9 cellular contexts compared by ENCODE assay signal in the genomic region with DNA sequence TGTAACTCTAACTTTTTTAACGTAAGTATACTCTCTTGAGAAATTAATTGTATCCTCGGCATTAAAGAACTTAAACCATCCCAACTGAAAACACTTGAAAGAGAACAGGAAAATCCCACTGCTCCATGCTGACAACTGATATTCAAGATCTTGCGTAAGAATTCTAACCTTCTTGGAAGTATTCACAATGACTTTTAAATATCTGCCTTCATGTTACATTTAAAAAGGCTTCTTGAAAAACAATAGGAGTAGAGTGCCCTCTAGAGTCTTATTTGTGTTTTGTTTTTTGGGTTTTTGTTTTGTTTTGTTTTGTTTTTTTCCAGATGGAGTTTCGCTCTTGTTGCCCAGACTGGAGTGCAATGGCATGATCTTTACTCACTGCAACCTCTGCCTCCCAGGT.
A peak's percentile ranks its signal among the peaks of the same experiment; 100 is the strongest.
DNase-seq lines count a peak whose midpoint lies in the region; FAIRE-seq and TF ChIP-seq lines count a peak whose summit lies in the region.
"Had no signal": no experiment of that assay in that cellular context is flagged by ENCODE, and none has a peak within 500 bp of the region (broad histone marks: within the 10 kb centered on the region; RNA-seq: fewer than 3 reads in every experiment).

No MANE protein-coding gene starts in this region.

- H3K4me1 Mint-ChIP-seq in activated naive CD4-positive, alpha-beta T cell treated with anti-CD3 and anti-CD28 coated beads, Interleukin-2, amount 10 ng/mL, durations not matched to agents 7 days and 5 days: peaks cover 18% of the 10 kb centered on the region

- peak; percentile 75 for FAIRE-seq in H54 (lab: Jason Lieb, UNC)

- no peaks in the 10 kb centered on the region for H3K9me3 Mint-ChIP-seq in activated naive CD4-positive, alpha-beta T cell treated with anti-CD3 and anti-CD28 coated beads, Interleukin-2, amount 10 ng/mL, durations not matched to agents 7 days and 5 days

- no peak overlapping the region for H3K27ac Mint-ChIP-seq in activated naive CD4-positive, alpha-beta T cell treated with anti-CD3 and anti-CD28 coated beads, Interleukin-2, amount 10 ng/mL, durations not matched to agents 7 days and 5 days

- H3K36me3 Mint-ChIP-seq in activated naive CD4-positive, alpha-beta T cell treated with anti-CD3 and anti-CD28 coated beads, Interleukin-2, amount 10 ng/mL, durations not matched to agents 7 days and 5 days: no peaks in the 10 kb centered on the region

- no peaks in the 10 kb centered on the region for H3K27me3 ChIP-seq in BE2C

- peak; percentile 25; the same call in 1 of the 2 replicates for TF ChIP-seq CTCF in BE2C (IDR thresholded peaks at IDR 0.05; ENCODE audit: low read depth, low read length)
- peak; percentile 42 for TF ChIP-seq CTCF in choroid plexus epithelial cell (conservative IDR thresholded peaks at IDR 0.05; ENCODE audit: low read depth, low read length)

- H3K36me3 ChIP-seq in BE2C: no peaks in the 10 kb centered on the region
- H3K36me3 ChIP-seq: HAP-1 had no signal

- H3K4me3 ChIP-seq in BE2C (ENCODE audit: low read depth, low read length) (no peak overlapping the region), choroid plexus epithelial cell (ENCODE audit: low read depth, low read length) (no peak overlapping the region)
- H3K4me3 ChIP-seq: HAP-1 had no signal

- no peaks in the 10 kb centered on the region for H3K27me3 Mint-ChIP-seq in activated naive CD4-positive, alpha-beta T cell treated with anti-CD3 and anti-CD28 coated beads, Interleukin-2, amount 10 ng/mL, durations not matched to agents 7 days and 5 days

- no peak overlapping the region for H3K4me3 Mint-ChIP-seq in activated naive CD4-positive, alpha-beta T cell treated with anti-CD3 and anti-CD28 coated beads, Interleukin-2, amount 10 ng/mL, durations not matched to agents 7 days and 5 days

- DNase-seq in BE2C: no peak
- DNase-seq in H54 (ENCODE audit: insufficient read length, low spot score): no peak
- peak; percentile 36 for DNase-seq in NCI-H510A (lab: John Stamatoyannopoulos, UW)
- peak; percentile 75 for DNase-seq in choroid plexus epithelial cell (ENCODE audit: low read depth)
- peak; percentile 38 for DNase-seq in midbrain (lab: John Stamatoyannopoulos, UW)
- no peak for DNase-seq in activated CD8-positive, alpha-beta memory T cell treated with anti-CD3 and anti-CD28 coated beads, Interleukin-2, amount 50 U/mL, for 4 hours
- no peak for DNase-seq in germinal center (ENCODE audit: low spot score)
- DNase-seq in activated naive CD4-positive, alpha-beta T cell treated with anti-CD3 and anti-CD28 coated beads, Interleukin-2, amount 10 ng/mL, durations not matched to agents 7 days and 5 days: no peak

- H3K4me1 ChIP-seq in BE2C: no peaks in the 10 kb centered on the region
- H3K4me1 ChIP-seq: HAP-1 had no signal

- H3K9me3 ChIP-seq in BE2C: no peaks in the 10 kb centered on the region
- H3K9me3 ChIP-seq: HAP-1 had no signal

- no peak for TF ChIP-seq POLR2A in H54 (IDR thresholded peaks at IDR 0.05; ENCODE audit: low read depth, low read length)

- CTCF ChIA-PET in activated naive CD4-positive, alpha-beta T cell treated with anti-CD3 and anti-CD28 coated beads, Interleukin-2, amount 10 ng/mL, durations not matched to agents 7 days and 5 days (lab: Charles Lee): no interaction called here

Comparison
In these comparisons a context has a peak if more than half of its experiments do, and no peak if none do; other contexts are left out.
1. DNase-seq: peak in NCI-H510A (single experiment), choroid plexus epithelial cell (single experiment) and midbrain (single experiment); none in BE2C (single experiment), H54 (single experiment), activated CD8-positive, alpha-beta memory T cell treated with anti-CD3 and anti-CD28 coated beads, Interleukin-2, amount 50 U/mL, for 4 hours (single experiment), germinal center (single experiment) and activated naive CD4-positive, alpha-beta T cell treated with anti-CD3 and anti-CD28 coated beads, Interleukin-2, amount 10 ng/mL, durations not matched to agents 7 days and 5 days (single experiment).